In genomic region chr2:176822060-176822459, GRCh38 we compare ENCODE assay signal across 30 cellular contexts.
A peak's percentile ranks its signal among the peaks of the same experiment; 100 is the strongest.
DNase-seq lines count a peak whose midpoint lies in the region; ATAC-seq and TF ChIP-seq lines count a peak whose summit lies in the region.
"Had no signal": no experiment of that assay in that cellular context is flagged by ENCODE, and none has a peak within 500 bp of the region (broad histone marks: within the 10 kb centered on the region; RNA-seq: fewer than 3 reads in every experiment).

No MANE protein-coding gene starts in this region.

- H3K27ac Mint-ChIP-seq in activated naive CD8-positive, alpha-beta T cell treated with anti-CD3 and anti-CD28 coated beads, Interleukin-2, amount 10 ng/mL, durations not matched to agents 7 days and 5 days: peak overlapping the region; percentile 31
- H3K27ac Mint-ChIP-seq in activated naive CD8-positive, alpha-beta T cell treated with anti-CD3 and anti-CD28 coated beads, Interleukin-2, amount 50 U/mL, for 24 hours: no peak overlapping the region
- H3K27ac Mint-ChIP-seq in natural killer cell: peak overlapping the region in 1 of 2 donors; percentile 10
- no peak overlapping the region for H3K27ac Mint-ChIP-seq in natural killer cell treated with Interleukin-12 subunit alpha and Interleukin-12 subunit beta and Interleukin-15 and Interleukin-18, amount 100 ng/mL, for 72 hours
- H3K27ac Mint-ChIP-seq in central memory CD8-positive, alpha-beta T cell (ENCODE audit: low read depth): peak overlapping the region; percentile 1
- H3K27ac Mint-ChIP-seq: B cell; CD14-positive monocyte; CD4-positive, alpha-beta T cell; CD4-positive, CD25-positive, alpha-beta regulatory T cell; CD8-positive, alpha-beta memory T cell; CD8-positive, alpha-beta T cell had no signal

- POLR2A ChIA-PET in activated naive CD8-positive, alpha-beta T cell treated with anti-CD3 and anti-CD28 coated beads, Interleukin-2, amount 10 ng/mL, durations not matched to agents 7 days and 5 days (lab: Charles Lee): no interaction called here

- no peak overlapping the region for H2BK5ac ChIP-seq in trophoblast cell (ENCODE audit: low read depth, low read length, poor library complexity)

- no peak overlapping the region for H4K91ac ChIP-seq in trophoblast cell (ENCODE audit: low read depth, low read length)

- H3K79me1 ChIP-seq in trophoblast cell (ENCODE audit: low read length): no peaks in the 10 kb centered on the region

- no peak overlapping the region for H3K18ac ChIP-seq in trophoblast cell (ENCODE audit: low read length)

- no peaks in the 10 kb centered on the region for H3K79me2 ChIP-seq in trophoblast cell (ENCODE audit: control insufficient read depth, insufficient read depth, low read length, poor library complexity)

- WGBS in trophoblast cell (ENCODE audit: extremely low coverage, insufficient coverage, insufficient read length): no CpG with 5 or more reads among the region's 2 CpGs

- H3K4me1 Mint-ChIP-seq in activated naive CD8-positive, alpha-beta T cell treated with anti-CD3 and anti-CD28 coated beads, Interleukin-2, amount 10 ng/mL, durations not matched to agents 7 days and 5 days: peaks cover 59% of the 10 kb centered on the region
- H3K4me1 Mint-ChIP-seq in activated naive CD8-positive, alpha-beta T cell treated with anti-CD3 and anti-CD28 coated beads, Interleukin-2, amount 50 U/mL, for 24 hours: peaks cover 49% of the 10 kb centered on the region
- H3K4me1 Mint-ChIP-seq in natural killer cell: peaks cover 13 to 27% of the 10 kb centered on the region in 2 donors
- H3K4me1 Mint-ChIP-seq in natural killer cell treated with Interleukin-12 subunit alpha and Interleukin-12 subunit beta and Interleukin-15 and Interleukin-18, amount 100 ng/mL, for 72 hours (ENCODE audit: low read depth in 2 of 2): peaks cover 11 to 19% of the 10 kb centered on the region in 2 donors
- H3K4me1 Mint-ChIP-seq in central memory CD8-positive, alpha-beta T cell: peaks cover 7% of the 10 kb centered on the region
- H3K4me1 Mint-ChIP-seq: B cell, CD14-positive monocyte had no signal

- no peak overlapping the region for H3K27ac ChIP-seq in trophoblast cell (ENCODE audit: low read depth, low read length)
- H3K27ac ChIP-seq: 22Rv1; A549; BLaER1; BLaER1 treated with 17β-estradiol and CSF1 and Interleukin-3, amounts not matched to agents 10 nM and 100 nM; C4-2B had no signal

- H3K27me3 Mint-ChIP-seq in activated naive CD8-positive, alpha-beta T cell treated with anti-CD3 and anti-CD28 coated beads, Interleukin-2, amount 10 ng/mL, durations not matched to agents 7 days and 5 days: no peaks in the 10 kb centered on the region
- H3K27me3 Mint-ChIP-seq in activated naive CD8-positive, alpha-beta T cell treated with anti-CD3 and anti-CD28 coated beads, Interleukin-2, amount 50 U/mL, for 24 hours: no peaks in the 10 kb centered on the region
- H3K27me3 Mint-ChIP-seq in natural killer cell (ENCODE audit: low read depth in 2 of 2): no peaks in the 10 kb centered on the region
- H3K27me3 Mint-ChIP-seq in natural killer cell treated with Interleukin-12 subunit alpha and Interleukin-12 subunit beta and Interleukin-15 and Interleukin-18, amount 100 ng/mL, for 72 hours: peaks cover 0 to 3% of the 10 kb centered on the region in 2 donors
- no peaks in the 10 kb centered on the region for H3K27me3 Mint-ChIP-seq in central memory CD8-positive, alpha-beta T cell
- H3K27me3 Mint-ChIP-seq: CD4-positive, alpha-beta T cell had no signal

- no peaks in the 10 kb centered on the region for H3K4me1 ChIP-seq in trophoblast cell (ENCODE audit: control insufficient read depth in 1 of 2, insufficient read depth in 2 of 2, low read length in 2 of 2)
- H3K4me1 ChIP-seq: A549; BE2C; BLaER1; BLaER1 treated with 17β-estradiol and CSF1 and Interleukin-3, amounts not matched to agents 10 nM and 100 nM; Caco-2 had no signal

- H3K9me3 Mint-ChIP-seq in activated naive CD8-positive, alpha-beta T cell treated with anti-CD3 and anti-CD28 coated beads, Interleukin-2, amount 10 ng/mL, durations not matched to agents 7 days and 5 days: peaks cover 1% of the 10 kb centered on the region
- H3K9me3 Mint-ChIP-seq in activated naive CD8-positive, alpha-beta T cell treated with anti-CD3 and anti-CD28 coated beads, Interleukin-2, amount 50 U/mL, for 24 hours: no peaks in the 10 kb centered on the region
- H3K9me3 Mint-ChIP-seq in natural killer cell: no peaks in the 10 kb centered on the region
- H3K9me3 Mint-ChIP-seq in natural killer cell treated with Interleukin-12 subunit alpha and Interleukin-12 subunit beta and Interleukin-15 and Interleukin-18, amount 100 ng/mL, for 72 hours: no peaks in the 10 kb centered on the region
- H3K9me3 Mint-ChIP-seq in central memory CD8-positive, alpha-beta T cell: no peaks in the 10 kb centered on the region
- H3K9me3 Mint-ChIP-seq: CD4-positive, alpha-beta T cell; CD8-positive, alpha-beta memory T cell had no signal

- no peak overlapping the region for H2AK5ac ChIP-seq in trophoblast cell (ENCODE audit: low read length)

- no peak overlapping the region for H4K12ac ChIP-seq in trophoblast cell (ENCODE audit: low read depth, low read length)

- no peaks in the 10 kb centered on the region for H3K36me3 ChIP-seq in trophoblast cell (ENCODE audit: control insufficient read depth in 1 of 2, insufficient read depth in 2 of 2, low read length in 2 of 2)
- H3K36me3 ChIP-seq: BE2C; BLaER1; BLaER1 treated with 17β-estradiol and CSF1 and Interleukin-3, amounts not matched to agents 10 nM and 100 nM had no signal

- no peaks in the 10 kb centered on the region for H3K9me3 ChIP-seq in trophoblast cell (ENCODE audit: insufficient read depth, low read depth, low read length)
- H3K9me3 ChIP-seq: A549; BE2C; BLaER1; BLaER1 treated with 17β-estradiol and CSF1 and Interleukin-3, amounts not matched to agents 10 nM and 100 nM; Caco-2 had no signal

- H3K4me2 ChIP-seq in trophoblast cell (ENCODE audit: low read length): no peak overlapping the region
- H3K4me2 ChIP-seq: A549; BLaER1; BLaER1 treated with 17β-estradiol and CSF1 and Interleukin-3, amounts not matched to agents 10 nM and 100 nM had no signal

- no peak for ATAC-seq in activated naive CD8-positive, alpha-beta T cell treated with anti-CD3 and anti-CD28 coated beads, Interleukin-2, amount 10 ng/mL, durations not matched to agents 7 days and 5 days (ENCODE audit: low read depth)
- no peak for ATAC-seq in activated naive CD8-positive, alpha-beta T cell treated with anti-CD3 and anti-CD28 coated beads, Interleukin-2, amount 50 U/mL, for 24 hours
- peak in 2 of 3 donors; percentile 65 to 82 for ATAC-seq in natural killer cell
- ATAC-seq in natural killer cell treated with Interleukin-12 subunit alpha and Interleukin-12 subunit beta and Interleukin-15 and Interleukin-18, amount 100 ng/mL, for 72 hours: no peak
- no peak for ATAC-seq in central memory CD8-positive, alpha-beta T cell (replicated peaks; ENCODE audit: extremely low read depth, poor library complexity, severe bottlenecking)
- ATAC-seq: CD8-positive, alpha-beta T cell had no signal

- H3K4ac ChIP-seq in trophoblast cell (ENCODE audit: low read depth, low read length): no peak overlapping the region

- DNase-seq in activated naive CD8-positive, alpha-beta T cell treated with anti-CD3 and anti-CD28 coated beads, Interleukin-2, amount 10 ng/mL, durations not matched to agents 7 days and 5 days: no peak
- no peak for DNase-seq in activated naive CD8-positive, alpha-beta T cell treated with anti-CD3 and anti-CD28 coated beads, Interleukin-2, amount 50 U/mL, for 24 hours
- DNase-seq in natural killer cell (no peak), trophoblast cell (no peak)
- DNase-seq in natural killer cell treated with Interleukin-12 subunit alpha and Interleukin-12 subunit beta and Interleukin-15 and Interleukin-18, amount 100 ng/mL, for 72 hours (ENCODE audit: low spot score): no peak
- no peak for DNase-seq in central memory CD8-positive, alpha-beta T cell (ENCODE audit: low spot score in 2 of 2)
- DNase-seq: AML-193; BE2C; C1 segment of cervical spinal cord; Caco-2; Calu3; CD4-positive, alpha-beta memory T cell; CD4-positive, alpha-beta T cell; CD4-positive, CD25-positive, alpha-beta regulatory T cell; CD8-positive, alpha-beta memory T cell; CD8-positive, alpha-beta T cell; COR-L47; DMS 273 treated with DMSO at 0.1 percent for 48 hours; DMS153; DMS79; DMS79 treated with DMSO at 0.1 percent for 48 hours; DND-41; EL had no signal

- no peak overlapping the region for H2AFZ ChIP-seq in trophoblast cell (ENCODE audit: insufficient read depth, low read length, poor library complexity)

- H3K27me3 ChIP-seq in trophoblast cell (ENCODE audit: insufficient read depth, low read length): no peaks in the 10 kb centered on the region
- H3K27me3 ChIP-seq: BE2C; BLaER1; BLaER1 treated with 17β-estradiol and CSF1 and Interleukin-3, amounts not matched to agents 10 nM and 100 nM had no signal

- no peak overlapping the region for H4K8ac ChIP-seq in trophoblast cell (ENCODE audit: low read depth, low read length)

- peaks cover 19% of the 10 kb centered on the region for H3K36me3 Mint-ChIP-seq in activated naive CD8-positive, alpha-beta T cell treated with anti-CD3 and anti-CD28 coated beads, Interleukin-2, amount 10 ng/mL, durations not matched to agents 7 days and 5 days
- no peaks in the 10 kb centered on the region for H3K36me3 Mint-ChIP-seq in activated naive CD8-positive, alpha-beta T cell treated with anti-CD3 and anti-CD28 coated beads, Interleukin-2, amount 50 U/mL, for 24 hours (ENCODE audit: low read depth)
- no peaks in the 10 kb centered on the region for H3K36me3 Mint-ChIP-seq in natural killer cell
- H3K36me3 Mint-ChIP-seq in natural killer cell treated with Interleukin-12 subunit alpha and Interleukin-12 subunit beta and Interleukin-15 and Interleukin-18, amount 100 ng/mL, for 72 hours: no peaks in the 10 kb centered on the region
- H3K36me3 Mint-ChIP-seq in central memory CD8-positive, alpha-beta T cell (ENCODE audit: insufficient read depth): no peaks in the 10 kb centered on the region
- H3K36me3 Mint-ChIP-seq: CD14-positive monocyte; CD4-positive, alpha-beta memory T cell; CD4-positive, CD25-positive, alpha-beta regulatory T cell; CD8-positive, alpha-beta T cell had no signal

- no peak for TF ChIP-seq CTCF in natural killer cell (IDR thresholded peaks at IDR 0.05)

- intact Hi-C loops in natural killer cell (cut with micrococcal nuclease): no loop called here

- H3K4me3 ChIP-seq in trophoblast cell (ENCODE audit: low read depth, low read length): no peak overlapping the region
- H3K4me3 ChIP-seq: A549; BLaER1; BLaER1 treated with 17β-estradiol and CSF1 and Interleukin-3, amounts not matched to agents 10 nM and 100 nM had no signal

- H2BK120ac ChIP-seq in trophoblast cell (ENCODE audit: insufficient read depth, low read length, poor library complexity): no peak overlapping the region

- H3K14ac ChIP-seq in trophoblast cell (ENCODE audit: low read length): no peak overlapping the region

- no peak overlapping the region for H3K23ac ChIP-seq in trophoblast cell (ENCODE audit: low read length)

- no peak overlapping the region for H3K4me3 Mint-ChIP-seq in activated naive CD8-positive, alpha-beta T cell treated with anti-CD3 and anti-CD28 coated beads, Interleukin-2, amount 10 ng/mL, durations not matched to agents 7 days and 5 days
- H3K4me3 Mint-ChIP-seq in activated naive CD8-positive, alpha-beta T cell treated with anti-CD3 and anti-CD28 coated beads, Interleukin-2, amount 50 U/mL, for 24 hours: no peak overlapping the region
- no peak overlapping the region for H3K4me3 Mint-ChIP-seq in natural killer cell
- H3K4me3 Mint-ChIP-seq in natural killer cell treated with Interleukin-12 subunit alpha and Interleukin-12 subunit beta and Interleukin-15 and Interleukin-18, amount 100 ng/mL, for 72 hours: no peak overlapping the region
- H3K4me3 Mint-ChIP-seq in central memory CD8-positive, alpha-beta T cell: no peak overlapping the region
- H3K4me3 Mint-ChIP-seq: B cell; CD14-positive monocyte; CD4-positive, alpha-beta memory T cell; CD4-positive, alpha-beta T cell; CD4-positive, CD25-positive, alpha-beta regulatory T cell; CD8-positive, alpha-beta memory T cell; CD8-positive, alpha-beta T cell had no signal

- no peak overlapping the region for H2BK12ac ChIP-seq in trophoblast cell (ENCODE audit: low read length)

- no peak overlapping the region for H3K9ac ChIP-seq in trophoblast cell (ENCODE audit: low read length)
- H3K9ac ChIP-seq: BLaER1; BLaER1 treated with 17β-estradiol and CSF1 and Interleukin-3, amounts not matched to agents 10 nM and 100 nM had no signal

Comparison
In these comparisons a context has a peak if more than half of its experiments do, and no peak if none do; other contexts are left out.
1. ATAC-seq: peak in natural killer cell (2 of 3); none in activated naive CD8-positive, alpha-beta T cell treated with anti-CD3 and anti-CD28 coated beads, Interleukin-2, amount 10 ng/mL, durations not matched to agents 7 days and 5 days (single experiment), activated naive CD8-positive, alpha-beta T cell treated with anti-CD3 and anti-CD28 coated beads, Interleukin-2, amount 50 U/mL, for 24 hours (single experiment), natural killer cell treated with Interleukin-12 subunit alpha and Interleukin-12 subunit beta and Interleukin-15 and Interleukin-18, amount 100 ng/mL, for 72 hours (0 of 2) and central memory CD8-positive, alpha-beta T cell (single experiment).
2. H3K27ac Mint-ChIP-seq: peak in activated naive CD8-positive, alpha-beta T cell treated with anti-CD3 and anti-CD28 coated beads, Interleukin-2, amount 10 ng/mL, durations not matched to agents 7 days and 5 days (single experiment) and central memory CD8-positive, alpha-beta T cell (single experiment); none in activated naive CD8-positive, alpha-beta T cell treated with anti-CD3 and anti-CD28 coated beads, Interleukin-2, amount 50 U/mL, for 24 hours (single experiment) and natural killer cell treated with Interleukin-12 subunit alpha and Interleukin-12 subunit beta and Interleukin-15 and Interleukin-18, amount 100 ng/mL, for 72 hours (0 of 2).